Comparison of ENCODE assay signal across 1 cellular context in genomic region chr1:1287288-1288110, GRCh38.
TF ChIP-seq lines count a peak whose summit lies in the region.

No MANE protein-coding gene starts in this region.

TF ChIP-seq in K562, 482 proteins besides CTCF, POLR2A, EP300 and RAD21:
- TF ChIP-seq TFE3 (CRISPR knock-in tag; IDR thresholded peaks at IDR 0.05) = no peak
- no peak for TF ChIP-seq MTF1 (CRISPR knock-in tag; IDR thresholded peaks at IDR 0.05; ENCODE audit: borderline replicate concordance)
- peak in 1 of 2 experiments; percentile 33; a peak in 1 of 4 replicates for TF ChIP-seq UBTF (IDR thresholded peaks at IDR 0.05; ENCODE audit: borderline replicate concordance in 1 of 2, low read depth in 2 of 2, low read length in 2 of 2)
- no peak for TF ChIP-seq ZBTB33 (CRISPR knock-in tag; IDR thresholded peaks at IDR 0.05)
- no peak for TF ChIP-seq ZFP1 (CRISPR knock-in tag; IDR thresholded peaks at IDR 0.05)
- TF ChIP-seq FOSL1 (tag; conservative IDR thresholded peaks at IDR 0.05) = no peak
- TF ChIP-seq NKRF (IDR thresholded peaks at IDR 0.05; ENCODE audit: borderline replicate concordance) = no peak
- TF ChIP-seq KLF1 (tag; IDR thresholded peaks at IDR 0.05) = no peak
- no peak for TF ChIP-seq RFX1 (IDR thresholded peaks at IDR 0.05)
- TF ChIP-seq GABPB1 (CRISPR knock-in tag; IDR thresholded peaks at IDR 0.05) = no peak
- TF ChIP-seq IRF9 (tag; IDR thresholded peaks at IDR 0.05) = no peak
- TF ChIP-seq ZBTB7A (IDR thresholded peaks at IDR 0.05; ENCODE audit: borderline replicate concordance, control insufficient read depth, low read depth, low read length) = peak; percentile 13; the same call in 1 of the 2 replicates
- peak; percentile 27; the same call in 1 of the 2 replicates for TF ChIP-seq ZNF740 (CRISPR knock-in tag; IDR thresholded peaks at IDR 0.05)
- no peak for TF ChIP-seq ZNF740 (tag; IDR thresholded peaks at IDR 0.05)
- peak; percentile 48; the same call in 1 of the 2 replicates for TF ChIP-seq HNRNPL (IDR thresholded peaks at IDR 0.05; ENCODE audit: low read depth, low read length)
- no peak for TF ChIP-seq ZNF696 (CRISPR knock-in tag; conservative IDR thresholded peaks at IDR 0.05)
- TF ChIP-seq ATF7 (IDR thresholded peaks at IDR 0.05) = no peak
- TF ChIP-seq JUN (IDR thresholded peaks at IDR 0.05; ENCODE audit: borderline replicate concordance, low read depth, low read length) = no peak
- peak; percentile 20; the same call in 1 of the 2 replicates for TF ChIP-seq JUN (CRISPR knock-in tag; IDR thresholded peaks at IDR 0.05; ENCODE audit: borderline replicate concordance)
- TF ChIP-seq MCM7 (IDR thresholded peaks at IDR 0.05) = no peak
TF ChIP-seq in K562: peak in this region for 5.
